Comparison of ENCODE assay signal across 8 cellular contexts in genomic region chr6:81752084-81752968, GRCh38. TPM values are rescaled to one million over a fixed set of nuclear protein-coding genes. Genes with fewer than 3 reads are reported as not detected.
A peak's percentile ranks its signal among the peaks of the same experiment; 100 is the strongest.
DNase-seq lines count a peak whose midpoint lies in the region; ATAC-seq, FAIRE-seq and TF ChIP-seq lines count a peak whose summit lies in the region.

Gene TENT5A (minus strand): TSS chr6:81752681. CDS start chr6:81752141, 540 bp downstream.

- peak within 1 kb of the TSS; percentile 56 for H3K27ac ChIP-seq in SJSA1

- CTCF ChIA-PET in activated naive CD4-positive, alpha-beta T cell treated with anti-CD3 and anti-CD28 coated beads for 36 hours (lab: Charles Lee), result interaction anchor here (0.8 kb wide), 1 partner anchor 1974 kb away, joined by 3 read pairs; no protein-coding TSS in a partner anchor

- H3K36me3 ChIP-seq in SJSA1, result peaks cover 32% of the 10 kb centered on the region

- H3K27me3 Mint-ChIP-seq in activated naive CD4-positive, alpha-beta T cell treated with anti-CD3 and anti-CD28 coated beads for 36 hours (ENCODE audit: low read depth), result peaks cover 12% of the 10 kb centered on the region

- DNase-seq in ELF-1 (ENCODE audit: low read depth, low spot score), result peak; percentile 92
- DNase-seq in Kasumi-1 (lab: John Stamatoyannopoulos, UW), result peak; percentile 94 to 95
- DNase-seq in SJSA1 (ENCODE audit: low read depth in 1 of 2, low spot score in 2 of 2), result peak; percentile 92 to 93
- DNase-seq in activated naive CD4-positive, alpha-beta T cell treated with anti-CD3 and anti-CD28 coated beads for 36 hours, result peak; percentile 89
- DNase-seq in frontal cortex (ENCODE audit: low spot score in 2 of 2), result peak; percentile 77 to 80
- DNase-seq in non-pigmented ciliary epithelial cell (ENCODE audit: low read depth), result peak; percentile 73

- H3K36me3 Mint-ChIP-seq in activated naive CD4-positive, alpha-beta T cell treated with anti-CD3 and anti-CD28 coated beads for 36 hours (ENCODE audit: low read depth), result peaks cover 1% of the 10 kb centered on the region

- no peak for TF ChIP-seq CTCF in subcutaneous adipose tissue (IDR thresholded peaks at IDR 0.05; ENCODE audit: low read depth)

- H3K4me3 Mint-ChIP-seq in activated naive CD4-positive, alpha-beta T cell treated with anti-CD3 and anti-CD28 coated beads for 36 hours, result peak within 1 kb of the TSS; percentile 88

- no peaks in the 10 kb centered on the region for H3K27me3 ChIP-seq in SJSA1 (replicated peaks)

- H3K4me1 Mint-ChIP-seq in activated naive CD4-positive, alpha-beta T cell treated with anti-CD3 and anti-CD28 coated beads for 36 hours (ENCODE audit: low read depth), result peaks cover 28% of the 10 kb centered on the region

- no peak for FAIRE-seq in frontal cortex (lab: Jason Lieb, UNC)

- H3K9me3 ChIP-seq in SJSA1 (replicated peaks), result no peaks in the 10 kb centered on the region

- peak; percentile 80 for ATAC-seq in GM21825 (IDR thresholded peaks at IDR 0.05; ENCODE audit: unreplicated experiment)

- no peaks in the 10 kb centered on the region for H3K9me3 Mint-ChIP-seq in activated naive CD4-positive, alpha-beta T cell treated with anti-CD3 and anti-CD28 coated beads for 36 hours

- peak within 1 kb of the TSS; percentile 77 for H3K27ac Mint-ChIP-seq in activated naive CD4-positive, alpha-beta T cell treated with anti-CD3 and anti-CD28 coated beads for 36 hours

- H3K4me1 ChIP-seq in SJSA1 (replicated peaks), result peaks cover 21% of the 10 kb centered on the region

- intact Hi-C loops in activated naive CD4-positive, alpha-beta T cell treated with anti-CD3 and anti-CD28 coated beads for 36 hours (cut with micrococcal nuclease), result loop anchor here (1.0 to 10.0 kb wide), 16 partner anchors 24 to 1975 kb away; partner anchors contain the start of genes BCKDHB, IBTK, PGM3 and RWDD2A

- H3K4me3 ChIP-seq in SJSA1, result peak within 1 kb of the TSS; percentile 73

RNA-seq across cellular contexts. Expression of gene TENT5A, which starts in this region (rescaled TPM):
- 12.0 and 12.8 TPM in 2 replicates for total RNA-seq in SJSA1 (2014; rRNA removed; shearing (Covaris generic))
- 1 to 10 TPM in 1 of 2 experiments, under 1 TPM in 1; 0.72 to 1.0 TPM for total RNA-seq in activated naive CD4-positive, alpha-beta T cell treated with anti-CD3 and anti-CD28 coated beads for 36 hours
- total RNA-seq in frontal cortex (4.1 TPM), subcutaneous adipose tissue (10 to 100 TPM; 11.9 to 32.1 (median 23.2) TPM)

Comparison
In these comparisons a context has a peak if more than half of its experiments do, and no peak if none do; other contexts are left out.
1. Peak in every context shown above with its lines: DNase-seq, ATAC-seq, H3K4me3 ChIP-seq and H3K27ac ChIP-seq.